In genomic region chr14:62076825-62077660, GRCh38 we compare ENCODE assay signal across 21 cellular contexts.
DNase-seq lines count a peak whose midpoint lies in the region; ATAC-seq, FAIRE-seq and TF ChIP-seq lines count a peak whose summit lies in the region.
"Had no signal": no experiment of that assay in that cellular context is flagged by ENCODE, and none has a peak within 500 bp of the region (broad histone marks: within the 10 kb centered on the region; RNA-seq: fewer than 3 reads in every experiment).

No MANE protein-coding gene starts in this region.

- no peaks in the 10 kb centered on the region for H3K9me3 Mint-ChIP-seq in CD4-positive, alpha-beta T cell
- H3K9me3 Mint-ChIP-seq in memory B cell (no peaks in the 10 kb centered on the region), type B pancreatic cell (peaks cover 4% of the 10 kb centered on the region)
- H3K9me3 Mint-ChIP-seq: activated naive CD4-positive, alpha-beta T cell treated with anti-CD3 and anti-CD28 coated beads, Interleukin-2, amount 50 U/mL, for 72 hours had no signal

- CTCF ChIA-PET in CD4-positive, alpha-beta T cell (lab: Charles Lee), result no interaction called here

- no peak for TF ChIP-seq CTCF in CD4-positive, alpha-beta T cell (IDR thresholded peaks at IDR 0.05)
- TF ChIP-seq CTCF in OCI-LY1 (IDR thresholded peaks at IDR 0.05; ENCODE audit: low read length) (no peak), type B pancreatic cell (conservative IDR thresholded peaks at IDR 0.05) (no peak)

- peak overlapping the region; percentile 66 for H3K4me2 ChIP-seq in OCI-LY1 (ENCODE audit: low read length)
- H3K4me2 ChIP-seq in GM23248 (ENCODE audit: unreplicated experiment), result no peak overlapping the region

- H3K9me3 ChIP-seq in CD4-positive, alpha-beta T cell (ENCODE audit: control insufficient read depth, low read length), result no peaks in the 10 kb centered on the region
- H3K9me3 ChIP-seq in OCI-LY1 (ENCODE audit: low read length), result no peaks in the 10 kb centered on the region
- H3K9me3 ChIP-seq in GM23248 (ENCODE audit: low read depth), result no peaks in the 10 kb centered on the region
- H3K9me3 ChIP-seq: esophagus muscularis mucosa, HAP-1, pancreas, thoracic aorta had no signal

- H3K27ac ChIP-seq in CD4-positive, alpha-beta T cell (ENCODE audit: low read depth, low read length), result no peak overlapping the region
- peak overlapping the region; percentile 58 for H3K27ac ChIP-seq in OCI-LY1 (ENCODE audit: low read depth, low read length, poor library complexity, severe bottlenecking)
- H3K27ac ChIP-seq in GM23248, result no peak overlapping the region
- H3K27ac ChIP-seq: esophagus muscularis mucosa, pancreas, thoracic aorta had no signal

- no peaks in the 10 kb centered on the region for H3K36me3 ChIP-seq in OCI-LY1 (ENCODE audit: insufficient read depth, low read length)
- no peaks in the 10 kb centered on the region for H3K36me3 ChIP-seq in GM23248 (ENCODE audit: low read depth)
- H3K36me3 ChIP-seq: esophagus muscularis mucosa, HAP-1, pancreas, thoracic aorta had no signal

- peaks cover 55% of the 10 kb centered on the region for H3K4me1 ChIP-seq in OCI-LY1 (ENCODE audit: insufficient read depth, low read length, severe bottlenecking)
- no peaks in the 10 kb centered on the region for H3K4me1 ChIP-seq in GM23248 (ENCODE audit: insufficient read depth)
- H3K4me1 ChIP-seq: esophagus muscularis mucosa, HAP-1, pancreas had no signal

- ATAC-seq in CD4-positive, alpha-beta T cell (ENCODE audit: poor library complexity), result no peak
- no peak for ATAC-seq in memory B cell (ENCODE audit: low read depth)
- ATAC-seq in GM18870 (IDR thresholded peaks at IDR 0.05; ENCODE audit: unreplicated experiment), result no peak
- ATAC-seq: activated naive CD4-positive, alpha-beta T cell treated with anti-CD3 and anti-CD28 coated beads, Interleukin-2, amount 50 U/mL, for 72 hours had no signal

- peak overlapping the region; percentile 37 for H3K27ac Mint-ChIP-seq in CD4-positive, alpha-beta T cell
- H3K27ac Mint-ChIP-seq in memory B cell (peak overlapping the region; percentile 94), type B pancreatic cell (no peak overlapping the region)

- TF ChIP-seq POLR2A in GM12891 (IDR thresholded peaks at IDR 0.05; ENCODE audit: low read depth, low read length), result no peak

- H3K79me2 ChIP-seq in OCI-LY1 (ENCODE audit: insufficient read depth, low read length) (no peaks in the 10 kb centered on the region), GM23248 (ENCODE audit: insufficient read depth) (no peaks in the 10 kb centered on the region)

- FAIRE-seq in GM12891 (lab: Jason Lieb, UNC), result peak; percentile 23
- FAIRE-seq: pancreas had no signal

- WGBS in GM23248 (ENCODE audit: low coverage in 1 of 2, low lambda C conversion rate in 2 of 2, missing lambda C conversion rate in 2 of 2), 2 experiments, result 37 to 45% methylated on average over 6 of the region's 6 CpGs

- no peaks in the 10 kb centered on the region for H3K27me3 ChIP-seq in CD4-positive, alpha-beta T cell (ENCODE audit: control insufficient read depth, insufficient read depth, low read length)
- no peaks in the 10 kb centered on the region for H3K27me3 ChIP-seq in OCI-LY1 (ENCODE audit: insufficient read depth, low read length)
- peaks cover 7% of the 10 kb centered on the region for H3K27me3 ChIP-seq in GM23248 (replicated peaks; ENCODE audit: insufficient read depth)
- H3K27me3 ChIP-seq: esophagus muscularis mucosa, pancreas had no signal

- no peaks in the 10 kb centered on the region for H3K36me3 Mint-ChIP-seq in CD4-positive, alpha-beta T cell (ENCODE audit: low read depth)
- peaks cover 2% of the 10 kb centered on the region for H3K36me3 Mint-ChIP-seq in memory B cell
- H3K36me3 Mint-ChIP-seq in type B pancreatic cell, result no peaks in the 10 kb centered on the region
- H3K36me3 Mint-ChIP-seq: activated naive CD4-positive, alpha-beta T cell treated with anti-CD3 and anti-CD28 coated beads, Interleukin-2, amount 50 U/mL, for 72 hours had no signal

- H3K9me2 ChIP-seq in OCI-LY1 (ENCODE audit: low read depth, low read length) (no peaks in the 10 kb centered on the region), GM23248 (ENCODE audit: insufficient read depth) (no peaks in the 10 kb centered on the region)

- intact Hi-C loops in CD4-positive, alpha-beta T cell (cut with DNase I, micrococcal nuclease), result no loop called here

- in situ Hi-C loops in GM23248 (cut with MboI), result no loop called here

- no peak overlapping the region for H3K4me3 ChIP-seq in OCI-LY1 (ENCODE audit: low read depth, low read length, poor library complexity, severe bottlenecking)
- no peak overlapping the region for H3K4me3 ChIP-seq in GM23248
- H3K4me3 ChIP-seq: esophagus muscularis mucosa, HAP-1, pancreas, thoracic aorta had no signal

- peak overlapping the region; percentile 26 for H3K4me3 Mint-ChIP-seq in CD4-positive, alpha-beta T cell
- peak overlapping the region; percentile 25 for H3K4me3 Mint-ChIP-seq in memory B cell
- no peak overlapping the region for H3K4me3 Mint-ChIP-seq in type B pancreatic cell

- DNase-seq in CD4-positive, alpha-beta T cell, result no peak
- no peak for DNase-seq in GM12891 (ENCODE audit: insufficient read length, low spot score)
- DNase-seq in memory B cell (ENCODE audit: low spot score in 2 of 2), result no peak
- no peak for DNase-seq in type B pancreatic cell (ENCODE audit: extremely low spot score, unreplicated experiment)
- DNase-seq in GM23248, result no peak
- no peak for DNase-seq in SIG-M5 treated with dmso at 0.1 percent for 504 hours (lab: John Stamatoyannopoulos, UW; ENCODE audit: unreplicated experiment)
- DNase-seq: activated CD4-positive, alpha-beta T cell treated with anti-CD3 and anti-CD28 coated beads for 1 hour; AML-193; glutamatergic neuron; KG1; NCI-H1436; NCI-H2227 treated with DMSO at 0.1 percent for 48 hours; pancreas; SHP77 treated with DMSO at 0.1 percent for 48 hours; stimulated activated CD4-positive, alpha-beta T cell treated with anti-CD3 and anti-CD28 coated beads, Interleukin-2, amount 100 ng/mL, for 48 hours had no signal

- POLR2A ChIA-PET in CD4-positive, alpha-beta T cell (lab: Charles Lee), result no interaction called here

- no peaks in the 10 kb centered on the region for H3K27me3 Mint-ChIP-seq in CD4-positive, alpha-beta T cell
- peaks cover 2% of the 10 kb centered on the region for H3K27me3 Mint-ChIP-seq in memory B cell
- peaks cover 2% of the 10 kb centered on the region for H3K27me3 Mint-ChIP-seq in type B pancreatic cell

- H3K4me1 Mint-ChIP-seq in CD4-positive, alpha-beta T cell (ENCODE audit: low read depth), result peaks cover 41% of the 10 kb centered on the region
- H3K4me1 Mint-ChIP-seq in memory B cell (peaks cover 48% of the 10 kb centered on the region), type B pancreatic cell (ENCODE audit: unreplicated experiment) (peaks cover 4% of the 10 kb centered on the region)

- H3K9ac ChIP-seq in OCI-LY1 (ENCODE audit: low read length) (peak overlapping the region; percentile 32; the same call in 1 of the 2 replicates), GM23248 (no peak overlapping the region)

- H3F3A ChIP-seq in OCI-LY1 (ENCODE audit: insufficient read depth, low read length) (peaks cover 5% of the 10 kb centered on the region; the same call in 1 of the 2 replicates), GM23248 (ENCODE audit: insufficient read depth) (no peaks in the 10 kb centered on the region)

- H2AFZ ChIP-seq in OCI-LY1 (ENCODE audit: low read length) (peak overlapping the region; percentile 21; the same call in 1 of the 2 replicates), GM23248 (no peak overlapping the region)

- H4K20me1 ChIP-seq in OCI-LY1 (ENCODE audit: insufficient read depth, low read length) (no peaks in the 10 kb centered on the region), GM23248 (ENCODE audit: insufficient read depth) (no peaks in the 10 kb centered on the region)

TF ChIP-seq in GM12891, 5 proteins besides CTCF, POLR2A, EP300 and RAD21:
- TF ChIP-seq POU2F2 (IDR thresholded peaks at IDR 0.05; ENCODE audit: low read depth, low read length) (no peak), POLR2AphosphoS5 (IDR thresholded peaks at IDR 0.05; ENCODE audit: low read depth, low read length) (no peak), TAF1 (IDR thresholded peaks at IDR 0.05; ENCODE audit: low read depth, low read length) (no peak), PAX5 (IDR thresholded peaks at IDR 0.05; ENCODE audit: insufficient read depth, low read length, severe bottlenecking) (no peak), SPI1 (IDR thresholded peaks at IDR 0.05; ENCODE audit: low read depth, low read length) (no peak)
